In genomic region chr6:147660334-147661311, GRCh38 we compare ENCODE assay signal across 21 cellular contexts.
"Had no signal": no experiment of that assay in that cellular context is flagged by ENCODE, and none has a peak within 500 bp of the region (broad histone marks: within the 10 kb centered on the region; RNA-seq: fewer than 3 reads in every experiment).

No MANE protein-coding gene starts in this region.

- H3K4me3 Mint-ChIP-seq: endodermal cell; naive thymus-derived CD8-positive, alpha-beta T cell; stimulated activated naive B cell treated with anti-CD40 and anti-IgM and Interleukin-4, amounts not matched to agents 10 μg/mL and 1 μg/mL and 100 μg/mL, for 72 hours; stimulated activated naive CD8-positive, alpha-beta T cell treated with anti-CD3 and anti-CD28 coated beads, Interleukin-15, amount 100 ng/mL, for 72 hours had no signal

- H3K4me3 ChIP-seq: colonic mucosa, mucosa of descending colon, psoas muscle, spleen, thoracic aorta, transverse colon had no signal

- H3K9me3 Mint-ChIP-seq: endodermal cell; stimulated activated naive B cell treated with anti-CD40 and anti-IgM and Interleukin-4, amounts not matched to agents 10 μg/mL and 1 μg/mL and 100 μg/mL, for 72 hours; stimulated activated naive CD8-positive, alpha-beta T cell treated with anti-CD3 and anti-CD28 coated beads, Interleukin-15, amount 100 ng/mL, for 72 hours had no signal

- H3K27me3 ChIP-seq: colonic mucosa, foreskin keratinocyte, neutrophil, spleen, transverse colon had no signal

- H3K27ac ChIP-seq: colonic mucosa, foreskin keratinocyte, neutrophil, psoas muscle, spleen, thoracic aorta, transverse colon had no signal

- DNase-seq: colonic mucosa; dermis blood vessel endothelial cell; endodermal cell; erythroblast; foreskin keratinocyte; mammary epithelial cell; mucosa of descending colon; naive thymus-derived CD8-positive, alpha-beta T cell; psoas muscle; retina; spleen; stimulated activated CD4-positive, alpha-beta T cell treated with anti-CD3 and anti-CD28 coated beads, Interleukin-15, amount 100 ng/mL, for 24 hours; stimulated activated CD4-positive, alpha-beta T cell treated with anti-CD3 and anti-CD28 coated beads, Interleukin-1b, Interleukin-23, amount 100 ng/mL, for 48 hours; stimulated activated CD4-positive, alpha-beta T cell treated with anti-CD3 and anti-CD28 coated beads, Interleukin-4, amount 100 ng/mL, for 24 hours; stimulated activated naive B cell treated with anti-CD40 and anti-IgM and Interleukin-4, amounts not matched to agents 10 μg/mL and 1 μg/mL and 100 μg/mL, for 72 hours; stimulated activated naive CD8-positive, alpha-beta T cell treated with anti-CD3 and anti-CD28 coated beads, Interleukin-15, amount 100 ng/mL, for 72 hours; transverse colon had no signal

- FAIRE-seq: endothelial cell of umbilical vein, islet of Langerhans had no signal

- H3K36me3 Mint-ChIP-seq: naive thymus-derived CD8-positive, alpha-beta T cell; stimulated activated naive B cell treated with anti-CD40 and anti-IgM and Interleukin-4, amounts not matched to agents 10 μg/mL and 1 μg/mL and 100 μg/mL, for 72 hours had no signal

- H3K27me3 Mint-ChIP-seq: stimulated activated naive B cell treated with anti-CD40 and anti-IgM and Interleukin-4, amounts not matched to agents 10 μg/mL and 1 μg/mL and 100 μg/mL, for 72 hours; stimulated activated naive CD8-positive, alpha-beta T cell treated with anti-CD3 and anti-CD28 coated beads, Interleukin-15, amount 100 ng/mL, for 72 hours had no signal

- H3K4me1 ChIP-seq: colonic mucosa, foreskin keratinocyte, psoas muscle, spleen, transverse colon had no signal

- H3K36me3 ChIP-seq: colonic mucosa, neutrophil, spleen, thoracic aorta, transverse colon had no signal

- H3K4me1 Mint-ChIP-seq: naive thymus-derived CD8-positive, alpha-beta T cell; stimulated activated naive B cell treated with anti-CD40 and anti-IgM and Interleukin-4, amounts not matched to agents 10 μg/mL and 1 μg/mL and 100 μg/mL, for 72 hours; stimulated activated naive CD8-positive, alpha-beta T cell treated with anti-CD3 and anti-CD28 coated beads, Interleukin-15, amount 100 ng/mL, for 72 hours had no signal

- H3K27ac Mint-ChIP-seq: endodermal cell; naive thymus-derived CD8-positive, alpha-beta T cell; stimulated activated naive B cell treated with anti-CD40 and anti-IgM and Interleukin-4, amounts not matched to agents 10 μg/mL and 1 μg/mL and 100 μg/mL, for 72 hours; stimulated activated naive CD8-positive, alpha-beta T cell treated with anti-CD3 and anti-CD28 coated beads, Interleukin-15, amount 100 ng/mL, for 72 hours had no signal

- H3K9me3 ChIP-seq: colonic mucosa, mucosa of descending colon, neutrophil, psoas muscle, spleen, thoracic aorta, transverse colon had no signal
